Comparison of ENCODE assay signal across 24 cellular contexts in the genomic region with DNA sequence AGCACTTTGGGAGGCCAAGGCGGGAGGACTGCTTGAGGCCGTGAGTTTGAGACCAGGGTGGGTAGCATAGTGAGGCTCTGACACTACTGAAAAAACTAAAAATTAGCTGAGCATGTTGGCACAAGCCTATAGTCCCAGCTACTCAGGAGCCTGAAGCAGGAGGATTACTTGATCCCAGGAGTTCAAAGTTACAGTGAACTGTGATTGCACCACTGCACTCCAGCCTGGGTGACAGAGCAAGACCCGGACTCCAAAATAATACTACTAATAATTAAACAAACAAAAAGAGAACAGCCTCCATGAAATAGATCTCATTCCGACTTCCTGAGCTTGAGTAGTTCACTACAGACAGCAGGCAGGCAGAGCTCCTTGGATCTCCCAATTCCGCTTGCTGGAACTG.
"Had no signal": no experiment of that assay in that cellular context is flagged by ENCODE, and none has a peak within 500 bp of the region (broad histone marks: within the 10 kb centered on the region; RNA-seq: fewer than 3 reads in every experiment).

No MANE protein-coding gene starts in this region.

- H3K27ac ChIP-seq: breast epithelium, KMS-11, Peyer's patch, RWPE1, SJCRH30 had no signal

- H3K9ac ChIP-seq: KMS-11 had no signal

- H3K27me3 ChIP-seq: breast epithelium, MG63, Peyer's patch, SJCRH30 had no signal

- H3K27ac Mint-ChIP-seq: activated CD8-positive, alpha-beta T cell treated with anti-CD3 and anti-CD28 coated beads for 36 hours had no signal

- H3K9me3 Mint-ChIP-seq: activated CD8-positive, alpha-beta T cell treated with anti-CD3 and anti-CD28 coated beads for 36 hours had no signal

- H3K27me3 Mint-ChIP-seq: activated CD8-positive, alpha-beta T cell treated with anti-CD3 and anti-CD28 coated beads for 36 hours had no signal

- H3K4me3 Mint-ChIP-seq: activated CD8-positive, alpha-beta T cell treated with anti-CD3 and anti-CD28 coated beads for 36 hours had no signal

- H3K4me1 ChIP-seq: breast epithelium, SJCRH30 had no signal

- H3K4me2 ChIP-seq: KMS-11 had no signal

- H3K36me3 ChIP-seq: breast epithelium, Peyer's patch, SJCRH30 had no signal

- DNase-seq: activated CD4-positive, alpha-beta T cell treated with anti-CD3 and anti-CD28 coated beads for 4 hours; activated CD8-positive, alpha-beta memory T cell treated with anti-CD3 and anti-CD28 coated beads, Interleukin-2, amount 50 U/mL, for 48 hours; activated CD8-positive, alpha-beta T cell treated with anti-CD3 and anti-CD28 coated beads for 36 hours; activated naive CD4-positive, alpha-beta T cell treated with anti-CD3 and anti-CD28 coated beads, Interleukin-2, amount 50 U/mL, for 16 hours; activated T-cell treated with anti-CD3 and anti-CD28 coated beads, Interleukin-2, amount 50 U/mL, for 1 hour; caudate nucleus; MG63; MV-4-11; NCI-H1092 treated with DMSO at 0.1 percent for 48 hours; NCI-H1417 treated with DMSO at 0.1 percent for 48 hours; NCI-H1694; NCI-H2029; NCI-H510A treated with DMSO at 0.1 percent for 48 hours; NCI-H69; NK-92 treated with Interleukin-12 subunit alpha and Interleukin-12 subunit beta, amount 100 ng/mL, for 24 hours; Peyer's patch; Right ventricle myocardium superior; SJCRH30; SW 1271 had no signal

- H3K9me3 ChIP-seq: breast epithelium, MG63, Peyer's patch, SJCRH30 had no signal

- H3K4me3 ChIP-seq: breast epithelium, MG63, Peyer's patch, SJCRH30 had no signal

- ATAC-seq: activated CD4-positive, CD25-positive, alpha-beta regulatory T cell treated with anti-CD3 and anti-CD28 coated beads, Interleukin-2, amount 50 U/mL, for 24 hours; activated CD8-positive, alpha-beta T cell treated with anti-CD3 and anti-CD28 coated beads for 36 hours; SK-N-SH treated with all-trans-retinoic acid at 6 μM for 48 hours had no signal
